In genomic region chr16:48385272-48385953, GRCh38 we compare ENCODE assay signal across 8 cellular contexts. TPM values are rescaled to one million over a fixed set of nuclear protein-coding genes. Genes with fewer than 3 reads are reported as not detected.
DNase-seq lines count a peak whose midpoint lies in the region; ATAC-seq and TF ChIP-seq lines count a peak whose summit lies in the region.

Gene SIAH1, minus strand, starts transcription at chr16:48385413. Its CDS starts 22,985 bp downstream, at chr16:48362428.

- H3K9ac ChIP-seq in rectal smooth muscle tissue (ENCODE audit: low read length): peak within 1 kb of the TSS; percentile 85

- H3K27me3 ChIP-seq in right cardiac atrium (ENCODE audit: control insufficient read depth, insufficient read depth): no peaks in the 10 kb centered on the region
- H3K27me3 ChIP-seq in rectal smooth muscle tissue (ENCODE audit: control insufficient read depth, insufficient read depth, low read length): no peaks in the 10 kb centered on the region
- no peaks in the 10 kb centered on the region for H3K27me3 ChIP-seq in vagina

- H3K27ac ChIP-seq in HEK293 (ENCODE audit: extremely low read depth, low read depth, low read length): peak within 1 kb of the TSS; percentile 98
- peak within 1 kb of the TSS; percentile 97 for H3K27ac ChIP-seq in right cardiac atrium (ENCODE audit: low read length)
- H3K27ac ChIP-seq in rectal smooth muscle tissue (ENCODE audit: low read depth, low read length): peak within 1 kb of the TSS; percentile 95
- H3K27ac ChIP-seq in vagina: peak within 1 kb of the TSS; percentile 99

- H3K36me3 ChIP-seq in HEK293 (ENCODE audit: control insufficient read depth in 2 of 2, insufficient read depth in 1 of 2, low read length in 2 of 2): no peaks in the 10 kb centered on the region; a peak in 1 of 3 replicates
- no peaks in the 10 kb centered on the region for H3K36me3 ChIP-seq in rectal smooth muscle tissue (ENCODE audit: control insufficient read depth, insufficient read depth, low read length)
- H3K36me3 ChIP-seq in vagina: no peaks in the 10 kb centered on the region

- peak; percentile 92 to 93 for ATAC-seq in right cardiac atrium

- H3K4me3 ChIP-seq in GM12865 (ENCODE audit: low read depth, low read length) (peak within 1 kb of the TSS; percentile 94), HEK293 (ENCODE audit: low read depth, low read length) (peak within 1 kb of the TSS; percentile 84), right cardiac atrium (ENCODE audit: low read length) (peak within 1 kb of the TSS; percentile 96), rectal smooth muscle tissue (ENCODE audit: low read length) (peak within 1 kb of the TSS; percentile 91), vagina (peak within 1 kb of the TSS; percentile 94 to 96)

- H3K4me1 ChIP-seq in HEK293 (ENCODE audit: control insufficient read depth, insufficient read depth, low read length) (peaks cover 5% of the 10 kb centered on the region; the same call in 1 of the 2 replicates), right cardiac atrium (ENCODE audit: control insufficient read depth, insufficient read depth, low read length) (peaks cover 8% of the 10 kb centered on the region), rectal smooth muscle tissue (ENCODE audit: control insufficient read depth, insufficient read depth, low read length) (peaks cover 11% of the 10 kb centered on the region), vagina (peaks cover 41% of the 10 kb centered on the region)

- H3K9me3 ChIP-seq in HEK293 (ENCODE audit: control insufficient read depth, insufficient read depth, low read depth, low read length) (no peaks in the 10 kb centered on the region), right cardiac atrium (ENCODE audit: control insufficient read depth, low read length) (no peaks in the 10 kb centered on the region), vagina (no peaks in the 10 kb centered on the region)

- POLR2A ChIA-PET in HEK293 (lab: Yijun Ruan, JAX): interaction anchor here (0.7 to 3.6 kb wide), 4 partner anchors 16 to 238 kb away, joined by 3 to 31 read pairs (median 3); no protein-coding TSS in a partner anchor

- TF ChIP-seq CTCF in GM12865 (IDR thresholded peaks at IDR 0.05; ENCODE audit: insufficient read depth, low read depth, low read length, missing control alignments) (no peak), HEK293 (tag by site-specific recombination; IDR thresholded peaks at IDR 0.05) (peak; percentile 41; the same call in 1 of the 2 replicates), vagina (IDR thresholded peaks at IDR 0.05) (no peak)

- intact Hi-C loops in right cardiac atrium (cut with DNase I): no loop called here
- intact Hi-C loops in vagina (cut with DNase I): loop anchor here (10.0 kb wide), 2 partner anchors 149 to 219 kb away; no protein-coding TSS in a partner anchor

- peak; percentile 69 to 88 for TF ChIP-seq POLR2A in vagina (IDR thresholded peaks at IDR 0.05)

- under 1% methylated on average over 96 of the region's 96 CpGs for WGBS in right cardiac atrium

- CTCF ChIA-PET in HEK293 (lab: Yijun Ruan, JAX): interaction anchor here (0.6 to 1.0 kb wide), 2 partner anchors 32 to 244 kb away, joined by 3 read pairs; no protein-coding TSS in a partner anchor

- DNase-seq in GM12865 (ENCODE audit: low read depth) (peak; percentile 90), MV-4-11 (lab: John Stamatoyannopoulos, UW) (peak; percentile 54), T-helper 2 cell (peak; percentile 75 to 90 (median 82)), amygdala (lab: John Stamatoyannopoulos, UW) (peak in 54 of 56 donors; percentile 21 to 88 (median 72)), right cardiac atrium (peak; percentile 85 to 96 (median 95)), vagina (ENCODE audit: extremely low spot score in 2 of 2) (no peak)

TF ChIP-seq in HEK293, 187 proteins besides CTCF, POLR2A, EP300 and RAD21 (continues in another document):
- TF ChIP-seq ZNF76 (tag by site-specific recombination; IDR thresholded peaks at IDR 0.05; ENCODE audit: borderline replicate concordance, low read depth) (no peak; the same call in 1 of the 2 replicates), GLIS2 (tag by site-specific recombination; IDR thresholded peaks at IDR 0.05) (peak; percentile 91), ZNF394 (tag by site-specific recombination; IDR thresholded peaks at IDR 0.05; ENCODE audit: borderline replicate concordance) (peak; percentile 17; the same call in 1 of the 2 replicates), ZNF335 (tag by site-specific recombination; conservative IDR thresholded peaks at IDR 0.05) (0 out of 2 replicates have a peak, but pooled peaks have one; percentile 40), KLF8 (tag by site-specific recombination; IDR thresholded peaks at IDR 0.05) (no peak), AEBP2 (tag by site-specific recombination; IDR thresholded peaks at IDR 0.05; ENCODE audit: borderline replicate concordance) (no peak), ZBTB1 (tag by site-specific recombination; IDR thresholded peaks at IDR 0.05) (0 out of 2 replicates have a peak, but pooled peaks have one; percentile 58), ZNF596 (tag by site-specific recombination; IDR thresholded peaks at IDR 0.05) (no peak), ZNF2 (tag by site-specific recombination; IDR thresholded peaks at IDR 0.05) (no peak), ZBTB26 (tag by site-specific recombination; optimal IDR thresholded peaks at IDR 0.05) (peak; percentile 80), ZNF843 (tag by site-specific recombination; IDR thresholded peaks at IDR 0.05) (no peak), GLI4 (tag by site-specific recombination; IDR thresholded peaks at IDR 0.05) (no peak), PRDM10 (tag by site-specific recombination; IDR thresholded peaks at IDR 0.05) (peak; percentile 53), SETDB1 (IDR thresholded peaks at IDR 0.05; ENCODE audit: insufficient read length, low read length) (no peak), ZNF211 (tag by site-specific recombination; IDR thresholded peaks at IDR 0.05; ENCODE audit: low read depth) (no peak), PATZ1 (tag by site-specific recombination; IDR thresholded peaks at IDR 0.05) (peak; percentile 93)

RNA-seq across cellular contexts. Expression of gene SIAH1, which starts in this region (rescaled TPM):
- total RNA-seq in right cardiac atrium (10 to 100 TPM; 14.4 to 17.9 (median 14.6) TPM), vagina (26.8 TPM)
- polyA plus RNA-seq in right cardiac atrium: 15.1 TPM

Comparison
In these comparisons a context has a peak if more than half of its experiments do, and no peak if none do; other contexts are left out.
1. DNase-seq: peak in GM12865 (single experiment), MV-4-11 (single experiment), T-helper 2 cell (5 of 5), amygdala (54 of 56) and right cardiac atrium (3 of 3); none in vagina (0 of 2).
2. Peak in every context shown above with its lines, with median percentiles within 50 percentile points of each other: H3K4me3 ChIP-seq and H3K27ac ChIP-seq.